In the genomic region with DNA sequence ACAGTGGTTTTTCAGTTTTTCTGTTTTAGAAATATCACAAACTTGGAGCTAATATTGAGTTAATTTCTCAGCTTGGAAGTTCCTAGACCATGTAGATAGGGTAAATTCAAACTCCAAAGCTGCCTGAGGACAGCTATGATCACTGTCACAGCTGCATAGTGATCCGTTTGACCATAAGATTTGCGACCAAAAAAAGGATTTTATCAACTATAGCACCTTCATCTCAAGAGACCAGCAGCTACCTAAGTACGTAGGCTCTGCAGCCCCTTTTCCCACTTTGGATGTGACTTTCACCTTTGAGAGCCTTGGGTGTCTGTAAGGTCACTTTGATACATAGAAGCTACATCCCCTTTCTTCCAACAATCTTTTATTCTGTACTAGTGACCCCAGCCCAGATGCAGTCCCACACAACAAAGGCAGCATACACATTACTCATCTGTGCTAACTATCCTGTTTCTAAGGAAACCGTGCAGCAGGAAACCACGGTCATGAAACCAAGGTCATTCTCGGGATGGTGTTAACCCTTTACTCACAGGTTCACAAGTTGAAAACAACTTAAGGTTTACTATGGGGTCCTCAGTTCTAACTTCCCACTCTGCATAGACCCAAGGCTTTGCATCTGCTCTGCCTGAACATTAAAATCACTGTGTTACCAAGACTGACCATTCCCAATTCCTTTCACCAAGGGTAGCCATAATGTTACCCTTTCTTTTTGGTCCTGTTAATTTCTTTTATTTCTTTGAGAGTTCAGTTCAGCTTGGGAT, we compare ENCODE assay signal across 1 cellular context.
A peak's percentile ranks its signal among the peaks of the same experiment; 100 is the strongest.
TF ChIP-seq lines count a peak whose summit lies in the region.

No MANE protein-coding gene starts in this region.

TF ChIP-seq in HepG2, 621 proteins besides CTCF, POLR2A, EP300 and RAD21 (continued from another document and continues in another):
- TF ChIP-seq, protein P1, sequence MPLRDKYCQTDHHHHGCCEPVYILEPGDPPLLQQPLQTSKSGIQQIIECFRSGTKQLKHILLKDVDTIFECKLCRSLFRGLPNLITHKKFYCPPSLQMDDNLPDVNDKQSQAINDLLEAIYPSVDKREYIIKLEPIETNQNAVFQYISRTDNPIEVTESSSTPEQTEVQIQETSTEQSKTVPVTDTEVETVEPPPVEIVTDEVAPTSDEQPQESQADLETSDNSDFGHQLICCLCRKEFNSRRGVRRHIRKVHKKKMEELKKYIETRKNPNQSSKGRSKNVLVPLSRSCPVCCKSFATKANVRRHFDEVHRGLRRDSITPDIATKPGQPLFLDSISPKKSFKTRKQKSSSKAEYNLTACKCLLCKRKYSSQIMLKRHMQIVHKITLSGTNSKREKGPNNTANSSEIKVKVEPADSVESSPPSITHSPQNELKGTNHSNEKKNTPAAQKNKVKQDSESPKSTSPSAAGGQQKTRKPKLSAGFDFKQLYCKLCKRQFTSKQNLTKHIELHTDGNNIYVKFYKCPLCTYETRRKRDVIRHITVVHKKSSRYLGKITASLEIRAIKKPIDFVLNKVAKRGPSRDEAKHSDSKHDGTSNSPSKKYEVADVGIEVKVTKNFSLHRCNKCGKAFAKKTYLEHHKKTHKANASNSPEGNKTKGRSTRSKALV (CRISPR knock-in tag; IDR thresholded peaks at IDR 0.05): no peak
- TF ChIP-seq, protein P2, sequence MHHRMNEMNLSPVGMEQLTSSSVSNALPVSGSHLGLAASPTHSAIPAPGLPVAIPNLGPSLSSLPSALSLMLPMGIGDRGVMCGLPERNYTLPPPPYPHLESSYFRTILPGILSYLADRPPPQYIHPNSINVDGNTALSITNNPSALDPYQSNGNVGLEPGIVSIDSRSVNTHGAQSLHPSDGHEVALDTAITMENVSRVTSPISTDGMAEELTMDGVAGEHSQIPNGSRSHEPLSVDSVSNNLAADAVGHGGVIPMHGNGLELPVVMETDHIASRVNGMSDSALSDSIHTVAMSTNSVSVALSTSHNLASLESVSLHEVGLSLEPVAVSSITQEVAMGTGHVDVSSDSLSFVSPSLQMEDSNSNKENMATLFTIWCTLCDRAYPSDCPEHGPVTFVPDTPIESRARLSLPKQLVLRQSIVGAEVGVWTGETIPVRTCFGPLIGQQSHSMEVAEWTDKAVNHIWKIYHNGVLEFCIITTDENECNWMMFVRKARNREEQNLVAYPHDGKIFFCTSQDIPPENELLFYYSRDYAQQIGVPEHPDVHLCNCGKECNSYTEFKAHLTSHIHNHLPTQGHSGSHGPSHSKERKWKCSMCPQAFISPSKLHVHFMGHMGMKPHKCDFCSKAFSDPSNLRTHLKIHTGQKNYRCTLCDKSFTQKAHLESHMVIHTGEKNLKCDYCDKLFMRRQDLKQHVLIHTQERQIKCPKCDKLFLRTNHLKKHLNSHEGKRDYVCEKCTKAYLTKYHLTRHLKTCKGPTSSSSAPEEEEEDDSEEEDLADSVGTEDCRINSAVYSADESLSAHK (CRISPR knock-in tag; IDR thresholded peaks at IDR 0.05; ENCODE audit: borderline replicate concordance): no peak
- TF ChIP-seq ZFP37 (CRISPR knock-in tag; IDR thresholded peaks at IDR 0.05; ENCODE audit: borderline replicate concordance): no peak
- TF ChIP-seq SMARCE1 (IDR thresholded peaks at IDR 0.05; ENCODE audit: borderline replicate concordance): no peak
- TF ChIP-seq, protein P3, sequence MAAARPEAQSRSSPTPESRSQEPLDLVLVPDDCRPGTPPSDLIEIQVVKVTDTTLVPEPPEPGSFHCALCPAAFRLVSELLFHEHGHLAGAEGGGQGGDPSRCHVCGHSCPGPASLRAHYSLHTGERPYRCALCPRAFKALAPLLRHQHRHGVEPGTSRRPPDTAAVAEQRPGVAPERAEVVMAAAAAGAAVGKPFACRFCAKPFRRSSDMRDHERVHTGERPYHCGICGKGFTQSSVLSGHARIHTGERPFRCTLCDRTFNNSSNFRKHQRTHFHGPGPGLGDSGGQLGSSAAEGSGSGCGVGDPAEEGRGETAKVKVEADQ (CRISPR knock-in tag; IDR thresholded peaks at IDR 0.05; ENCODE audit: borderline replicate concordance): no peak
- TF ChIP-seq, protein P4, sequence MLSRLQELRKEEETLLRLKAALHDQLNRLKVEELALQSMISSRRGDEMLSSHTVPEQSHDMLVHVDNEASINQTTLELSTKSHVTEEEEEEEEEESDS (CRISPR knock-in tag; IDR thresholded peaks at IDR 0.05; ENCODE audit: borderline replicate concordance): no peak
- no peak for TF ChIP-seq NFYC (CRISPR knock-in tag; IDR thresholded peaks at IDR 0.05)
- no peak for TF ChIP-seq ZMAT3 (CRISPR knock-in tag; conservative IDR thresholded peaks at IDR 0.05)
- TF ChIP-seq ZNF350 (CRISPR knock-in tag; IDR thresholded peaks at IDR 0.05; ENCODE audit: borderline replicate concordance, low read depth): no peak
- TF ChIP-seq ZSCAN9 (CRISPR knock-in tag; IDR thresholded peaks at IDR 0.05; ENCODE audit: borderline replicate concordance): no peak; the same call in 1 of the 2 replicates
- no peak for TF ChIP-seq RBM22 (optimal IDR thresholded peaks at IDR 0.05; ENCODE audit: low read length)
- no peak for TF ChIP-seq ZKSCAN5 (CRISPR knock-in tag; IDR thresholded peaks at IDR 0.05)
- TF ChIP-seq ZNF10 (CRISPR knock-in tag; IDR thresholded peaks at IDR 0.05; ENCODE audit: borderline replicate concordance, low read depth): no peak
- TF ChIP-seq HNF4G (IDR thresholded peaks at IDR 0.05; ENCODE audit: borderline replicate concordance, low read depth, low read length): peak; percentile 16; the same call in 1 of the 2 replicates
- no peak for TF ChIP-seq HNF4G (CRISPR knock-in tag; IDR thresholded peaks at IDR 0.05; ENCODE audit: borderline replicate concordance, low read depth)
- TF ChIP-seq, protein P5, sequence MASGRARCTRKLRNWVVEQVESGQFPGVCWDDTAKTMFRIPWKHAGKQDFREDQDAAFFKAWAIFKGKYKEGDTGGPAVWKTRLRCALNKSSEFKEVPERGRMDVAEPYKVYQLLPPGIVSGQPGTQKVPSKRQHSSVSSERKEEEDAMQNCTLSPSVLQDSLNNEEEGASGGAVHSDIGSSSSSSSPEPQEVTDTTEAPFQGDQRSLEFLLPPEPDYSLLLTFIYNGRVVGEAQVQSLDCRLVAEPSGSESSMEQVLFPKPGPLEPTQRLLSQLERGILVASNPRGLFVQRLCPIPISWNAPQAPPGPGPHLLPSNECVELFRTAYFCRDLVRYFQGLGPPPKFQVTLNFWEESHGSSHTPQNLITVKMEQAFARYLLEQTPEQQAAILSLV (CRISPR knock-in tag; IDR thresholded peaks at IDR 0.05; ENCODE audit: borderline replicate concordance): no peak
- no peak for TF ChIP-seq ZFP82 (CRISPR knock-in tag; IDR thresholded peaks at IDR 0.05; ENCODE audit: borderline replicate concordance)
- no peak for TF ChIP-seq EHMT2 (IDR thresholded peaks at IDR 0.05; ENCODE audit: borderline replicate concordance, low read depth, low read length)
- no peak for TF ChIP-seq MYC (CRISPR knock-in tag; IDR thresholded peaks at IDR 0.05; ENCODE audit: borderline replicate concordance)
- TF ChIP-seq, protein P6, sequence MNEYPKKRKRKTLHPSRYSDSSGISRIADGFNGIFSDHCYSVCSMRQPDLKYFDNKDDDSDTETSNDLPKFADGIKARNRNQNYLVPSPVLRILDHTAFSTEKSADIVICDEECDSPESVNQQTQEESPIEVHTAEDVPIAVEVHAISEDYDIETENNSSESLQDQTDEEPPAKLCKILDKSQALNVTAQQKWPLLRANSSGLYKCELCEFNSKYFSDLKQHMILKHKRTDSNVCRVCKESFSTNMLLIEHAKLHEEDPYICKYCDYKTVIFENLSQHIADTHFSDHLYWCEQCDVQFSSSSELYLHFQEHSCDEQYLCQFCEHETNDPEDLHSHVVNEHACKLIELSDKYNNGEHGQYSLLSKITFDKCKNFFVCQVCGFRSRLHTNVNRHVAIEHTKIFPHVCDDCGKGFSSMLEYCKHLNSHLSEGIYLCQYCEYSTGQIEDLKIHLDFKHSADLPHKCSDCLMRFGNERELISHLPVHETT (CRISPR knock-in tag; conservative IDR thresholded peaks at IDR 0.05): no peak
- no peak for TF ChIP-seq KDM4B (CRISPR knock-in tag; IDR thresholded peaks at IDR 0.05)
- TF ChIP-seq RFXAP (CRISPR knock-in tag; IDR thresholded peaks at IDR 0.05; ENCODE audit: borderline replicate concordance): no peak
- no peak for TF ChIP-seq ZSCAN30 (CRISPR knock-in tag; IDR thresholded peaks at IDR 0.05)
- TF ChIP-seq YEATS4 (CRISPR knock-in tag; IDR thresholded peaks at IDR 0.05; ENCODE audit: borderline replicate concordance): no peak
- TF ChIP-seq, protein P7, sequence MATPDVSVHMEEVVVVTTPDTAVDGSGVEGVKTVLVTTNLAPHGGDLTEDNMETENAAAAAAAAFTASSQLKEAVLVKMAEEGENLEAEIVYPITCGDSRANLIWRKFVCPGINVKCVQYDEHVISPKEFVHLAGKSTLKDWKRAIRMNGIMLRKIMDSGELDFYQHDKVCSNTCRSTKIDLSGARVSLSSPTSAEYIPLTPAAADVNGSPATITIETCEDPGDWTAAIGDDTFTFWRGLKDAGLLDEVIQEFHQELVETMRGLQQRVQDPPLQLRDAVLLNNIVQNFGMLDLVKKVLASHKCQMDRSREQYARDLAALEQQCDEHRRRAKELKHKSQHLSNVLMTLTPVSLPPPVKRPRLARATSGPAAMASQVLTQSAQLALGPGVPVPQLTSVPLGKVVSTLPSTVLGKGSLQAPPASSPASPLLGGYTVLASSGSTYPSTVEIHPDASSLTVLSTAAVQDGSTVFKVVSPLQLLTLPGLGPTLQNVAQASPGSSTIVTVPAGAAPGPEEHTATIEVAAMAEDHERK (CRISPR knock-in tag; IDR thresholded peaks at IDR 0.05; ENCODE audit: low read depth): no peak
- TF ChIP-seq, protein P8, sequence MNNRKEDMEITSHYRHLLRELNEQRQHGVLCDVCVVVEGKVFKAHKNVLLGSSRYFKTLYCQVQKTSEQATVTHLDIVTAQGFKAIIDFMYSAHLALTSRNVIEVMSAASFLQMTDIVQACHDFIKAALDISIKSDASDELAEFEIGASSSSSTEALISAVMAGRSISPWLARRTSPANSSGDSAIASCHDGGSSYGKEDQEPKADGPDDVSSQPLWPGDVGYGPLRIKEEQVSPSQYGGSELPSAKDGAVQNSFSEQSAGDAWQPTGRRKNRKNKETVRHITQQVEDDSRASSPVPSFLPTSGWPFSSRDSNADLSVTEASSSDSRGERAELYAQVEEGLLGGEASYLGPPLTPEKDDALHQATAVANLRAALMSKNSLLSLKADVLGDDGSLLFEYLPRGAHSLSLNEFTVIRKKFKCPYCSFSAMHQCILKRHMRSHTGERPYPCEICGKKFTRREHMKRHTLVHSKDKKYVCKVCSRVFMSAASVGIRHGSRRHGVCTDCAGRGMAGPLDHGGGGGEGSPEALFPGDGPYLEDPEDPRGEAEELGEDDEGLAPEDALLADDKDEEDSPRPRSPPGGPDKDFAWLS (CRISPR knock-in tag; IDR thresholded peaks at IDR 0.05; ENCODE audit: borderline replicate concordance): no peak
- TF ChIP-seq ZNF775 (CRISPR knock-in tag; IDR thresholded peaks at IDR 0.05; ENCODE audit: borderline replicate concordance): no peak
- TF ChIP-seq SP5 (CRISPR knock-in tag; IDR thresholded peaks at IDR 0.05; ENCODE audit: borderline replicate concordance, low read depth): no peak
- no peak for TF ChIP-seq ZNF883 (CRISPR knock-in tag; IDR thresholded peaks at IDR 0.05; ENCODE audit: not compliant biosample characterization)
- TF ChIP-seq, protein P9, sequence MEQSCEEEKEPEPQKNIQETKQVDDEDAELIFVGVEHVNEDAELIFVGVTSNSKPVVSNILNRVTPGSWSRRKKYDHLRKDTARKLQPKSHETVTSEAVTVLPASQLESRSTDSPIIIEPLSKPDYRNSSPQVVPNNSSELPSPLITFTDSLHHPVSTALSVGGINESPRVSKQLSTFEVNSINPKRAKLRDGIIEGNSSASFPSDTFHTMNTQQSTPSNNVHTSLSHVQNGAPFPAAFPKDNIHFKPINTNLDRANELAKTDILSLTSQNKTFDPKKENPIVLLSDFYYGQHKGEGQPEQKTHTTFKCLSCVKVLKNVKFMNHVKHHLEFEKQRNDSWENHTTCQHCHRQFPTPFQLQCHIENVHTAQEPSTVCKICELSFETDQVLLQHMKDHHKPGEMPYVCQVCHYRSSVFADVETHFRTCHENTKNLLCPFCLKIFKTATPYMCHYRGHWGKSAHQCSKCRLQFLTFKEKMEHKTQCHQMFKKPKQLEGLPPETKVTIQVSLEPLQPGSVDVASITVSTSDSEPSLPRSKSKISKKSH (CRISPR knock-in tag; IDR thresholded peaks at IDR 0.05; ENCODE audit: borderline replicate concordance): no peak
- TF ChIP-seq, protein P10, sequence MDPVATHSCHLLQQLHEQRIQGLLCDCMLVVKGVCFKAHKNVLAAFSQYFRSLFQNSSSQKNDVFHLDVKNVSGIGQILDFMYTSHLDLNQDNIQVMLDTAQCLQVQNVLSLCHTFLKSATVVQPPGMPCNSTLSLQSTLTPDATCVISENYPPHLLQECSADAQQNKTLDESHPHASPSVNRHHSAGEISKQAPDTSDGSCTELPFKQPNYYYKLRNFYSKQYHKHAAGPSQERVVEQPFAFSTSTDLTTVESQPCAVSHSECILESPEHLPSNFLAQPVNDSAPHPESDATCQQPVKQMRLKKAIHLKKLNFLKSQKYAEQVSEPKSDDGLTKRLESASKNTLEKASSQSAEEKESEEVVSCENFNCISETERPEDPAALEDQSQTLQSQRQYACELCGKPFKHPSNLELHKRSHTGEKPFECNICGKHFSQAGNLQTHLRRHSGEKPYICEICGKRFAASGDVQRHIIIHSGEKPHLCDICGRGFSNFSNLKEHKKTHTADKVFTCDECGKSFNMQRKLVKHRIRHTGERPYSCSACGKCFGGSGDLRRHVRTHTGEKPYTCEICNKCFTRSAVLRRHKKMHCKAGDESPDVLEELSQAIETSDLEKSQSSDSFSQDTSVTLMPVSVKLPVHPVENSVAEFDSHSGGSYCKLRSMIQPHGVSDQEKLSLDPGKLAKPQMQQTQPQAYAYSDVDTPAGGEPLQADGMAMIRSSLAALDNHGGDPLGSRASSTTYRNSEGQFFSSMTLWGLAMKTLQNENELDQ (CRISPR knock-in tag; IDR thresholded peaks at IDR 0.05; ENCODE audit: borderline replicate concordance): no peak
- TF ChIP-seq U2AF2 (IDR thresholded peaks at IDR 0.05; ENCODE audit: low read depth, low read length): no peak
- no peak for TF ChIP-seq ZNF607 (CRISPR knock-in tag; IDR thresholded peaks at IDR 0.05; ENCODE audit: borderline replicate concordance)
- no peak for TF ChIP-seq SMYD3 (CRISPR knock-in tag; IDR thresholded peaks at IDR 0.05)
- TF ChIP-seq, protein P11, sequence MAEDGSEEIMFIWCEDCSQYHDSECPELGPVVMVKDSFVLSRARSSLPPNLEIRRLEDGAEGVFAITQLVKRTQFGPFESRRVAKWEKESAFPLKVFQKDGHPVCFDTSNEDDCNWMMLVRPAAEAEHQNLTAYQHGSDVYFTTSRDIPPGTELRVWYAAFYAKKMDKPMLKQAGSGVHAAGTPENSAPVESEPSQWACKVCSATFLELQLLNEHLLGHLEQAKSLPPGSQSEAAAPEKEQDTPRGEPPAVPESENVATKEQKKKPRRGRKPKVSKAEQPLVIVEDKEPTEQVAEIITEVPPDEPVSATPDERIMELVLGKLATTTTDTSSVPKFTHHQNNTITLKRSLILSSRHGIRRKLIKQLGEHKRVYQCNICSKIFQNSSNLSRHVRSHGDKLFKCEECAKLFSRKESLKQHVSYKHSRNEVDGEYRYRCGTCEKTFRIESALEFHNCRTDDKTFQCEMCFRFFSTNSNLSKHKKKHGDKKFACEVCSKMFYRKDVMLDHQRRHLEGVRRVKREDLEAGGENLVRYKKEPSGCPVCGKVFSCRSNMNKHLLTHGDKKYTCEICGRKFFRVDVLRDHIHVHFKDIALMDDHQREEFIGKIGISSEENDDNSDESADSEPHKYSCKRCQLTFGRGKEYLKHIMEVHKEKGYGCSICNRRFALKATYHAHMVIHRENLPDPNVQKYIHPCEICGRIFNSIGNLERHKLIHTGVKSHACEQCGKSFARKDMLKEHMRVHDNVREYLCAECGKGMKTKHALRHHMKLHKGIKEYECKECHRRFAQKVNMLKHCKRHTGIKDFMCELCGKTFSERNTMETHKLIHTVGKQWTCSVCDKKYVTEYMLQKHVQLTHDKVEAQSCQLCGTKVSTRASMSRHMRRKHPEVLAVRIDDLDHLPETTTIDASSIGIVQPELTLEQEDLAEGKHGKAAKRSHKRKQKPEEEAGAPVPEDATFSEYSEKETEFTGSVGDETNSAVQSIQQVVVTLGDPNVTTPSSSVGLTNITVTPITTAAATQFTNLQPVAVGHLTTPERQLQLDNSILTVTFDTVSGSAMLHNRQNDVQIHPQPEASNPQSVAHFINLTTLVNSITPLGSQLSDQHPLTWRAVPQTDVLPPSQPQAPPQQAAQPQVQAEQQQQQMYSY (CRISPR knock-in tag; IDR thresholded peaks at IDR 0.05): no peak
